8 cellular contexts compared by ENCODE assay signal in genomic region chr12:24903305-24904088, GRCh38. TPM values are rescaled to one million over a fixed set of nuclear protein-coding genes. Genes with fewer than 3 reads are reported as not detected.
DNase-seq lines count a peak whose midpoint lies in the region; ATAC-seq and TF ChIP-seq lines count a peak whose summit lies in the region.

No MANE protein-coding gene starts in this region.

- H3K4me3 ChIP-seq in skeletal muscle cell (ENCODE audit: low read depth, low read length): peak overlapping the region; percentile 45

- H3K9me3 Mint-ChIP-seq in activated T-helper 17 cell treated with anti-CD3 and anti-CD28 coated beads, Interleukin-2, amount 50 U/mL, for 72 hours: peaks cover 3% of the 10 kb centered on the region

- ATAC-seq in activated T-helper 17 cell treated with anti-CD3 and anti-CD28 coated beads, Interleukin-2, amount 50 U/mL, for 72 hours (replicated peaks): no peak
- no peak for ATAC-seq in GM21515 (IDR thresholded peaks at IDR 0.05; ENCODE audit: unreplicated experiment)
- ATAC-seq in HG03175 (IDR thresholded peaks at IDR 0.05; ENCODE audit: unreplicated experiment): no peak

- H3K27ac Mint-ChIP-seq in activated T-helper 17 cell treated with anti-CD3 and anti-CD28 coated beads, Interleukin-2, amount 50 U/mL, for 72 hours: peak overlapping the region; percentile 13

- DNase-seq in GM13976 (ENCODE audit: low spot score) (peak; percentile 37), hippocampal formation (lab: John Stamatoyannopoulos, UW) (peak; percentile 41 to 44), skeletal muscle cell (ENCODE audit: low read depth) (no peak), NCI-H1417 (lab: John Stamatoyannopoulos, UW) (no peak), ureter (ENCODE audit: low spot score) (no peak)

- in situ Hi-C loops in GM13976 (cut with MboI; ENCODE audit: low sequenced_read_pairs, unreplicated experiment): no loop called here

- H3K4me3 Mint-ChIP-seq in activated T-helper 17 cell treated with anti-CD3 and anti-CD28 coated beads, Interleukin-2, amount 50 U/mL, for 72 hours: no peak overlapping the region

- peaks cover 27% of the 10 kb centered on the region for H3K27me3 Mint-ChIP-seq in activated T-helper 17 cell treated with anti-CD3 and anti-CD28 coated beads, Interleukin-2, amount 50 U/mL, for 72 hours

- no peak for TF ChIP-seq CTCF in GM13976 (IDR thresholded peaks at IDR 0.05; ENCODE audit: borderline replicate concordance, control extremely low read depth, extremely low read depth, insufficient read depth, missing control alignments)

- H3K4me1 Mint-ChIP-seq in activated T-helper 17 cell treated with anti-CD3 and anti-CD28 coated beads, Interleukin-2, amount 50 U/mL, for 72 hours: peaks cover 26% of the 10 kb centered on the region

- peaks cover 14% of the 10 kb centered on the region for H3K36me3 Mint-ChIP-seq in activated T-helper 17 cell treated with anti-CD3 and anti-CD28 coated beads, Interleukin-2, amount 50 U/mL, for 72 hours (ENCODE audit: low read depth)

RNA-seq across cellular contexts. Expression of gene BCAT1, which starts 45.4 kb away (rescaled TPM):
- 10 to 100 TPM; 21.3 to 68.8 TPM for total RNA-seq in activated T-helper 17 cell treated with anti-CD3 and anti-CD28 coated beads, Interleukin-2, amount 50 U/mL, for 72 hours
- 19.3 TPM for total RNA-seq in ureter

Comparison
In these comparisons a context has a peak if more than half of its experiments do, and no peak if none do; other contexts are left out.
1. DNase-seq: peak in GM13976 (single experiment) and hippocampal formation (2 of 2); none in skeletal muscle cell (single experiment), NCI-H1417 (0 of 3) and ureter (single experiment).